ENCODE assay signal across 24 cellular contexts in genomic region chr17:36714789-36715188, GRCh38.
"Had no signal": no experiment of that assay in that cellular context is flagged by ENCODE, and none has a peak within 500 bp of the region (broad histone marks: within the 10 kb centered on the region; RNA-seq: fewer than 3 reads in every experiment).

No MANE protein-coding gene starts in this region.

- H3K36me3 Mint-ChIP-seq: mesothelial cell of epicardium had no signal

- H3K9me3 ChIP-seq: esophagus muscularis mucosa, gastroesophageal sphincter, heart right ventricle, left lung, lower lobe of right lung, mucosa of descending colon had no signal

- DNase-seq: dermis blood vessel endothelial cell; dorsolateral prefrontal cortex; effector CD4-positive, alpha-beta T cell; effector memory CD4-positive, alpha-beta T cell; foreskin keratinocyte; glutamatergic neuron; head of caudate nucleus; heart right ventricle; hippocampal formation; left cardiac atrium; left lung; left ventricle myocardium superior; lower lobe of right lung; mesenchymal stem cell; mucosa of descending colon; naive B cell had no signal

- FAIRE-seq: endothelial cell of umbilical vein, frontal cortex, islet of Langerhans, keratinocyte had no signal

- H3K4me3 ChIP-seq: coronary artery, dorsolateral prefrontal cortex, esophagus muscularis mucosa, gastroesophageal sphincter, heart right ventricle, left lung, lower lobe of right lung, mucosa of descending colon had no signal

- H3K27ac ChIP-seq: coronary artery, dorsolateral prefrontal cortex, esophagus muscularis mucosa, foreskin keratinocyte, gastroesophageal sphincter, heart right ventricle, left lung, lower lobe of right lung had no signal

- H3K27ac Mint-ChIP-seq: mesothelial cell of epicardium had no signal

- H3K4me1 Mint-ChIP-seq: mesothelial cell of epicardium had no signal

- ATAC-seq: foreskin keratinocyte, gastroesophageal sphincter, heart right ventricle, left cardiac atrium, left lung, left ventricle myocardium superior, lower lobe of right lung, mucosa of descending colon had no signal

- H3K4me3 Mint-ChIP-seq: mesothelial cell of epicardium had no signal

- H3K4me1 ChIP-seq: esophagus muscularis mucosa, foreskin keratinocyte, gastroesophageal sphincter, heart right ventricle, left lung, lower lobe of right lung had no signal

- H3K36me3 ChIP-seq: esophagus muscularis mucosa, gastroesophageal sphincter, heart right ventricle, left lung, lower lobe of right lung had no signal
